18 cellular contexts compared by ENCODE assay signal in genomic region chr6:53962631-53963030, GRCh38.
DNase-seq lines count a peak whose midpoint lies in the region; ATAC-seq and TF ChIP-seq lines count a peak whose summit lies in the region.
"Had no signal": no experiment of that assay in that cellular context is flagged by ENCODE, and none has a peak within 500 bp of the region (broad histone marks: within the 10 kb centered on the region; RNA-seq: fewer than 3 reads in every experiment).

No MANE protein-coding gene starts in this region.

- no peak for ATAC-seq in HG03521 (IDR thresholded peaks at IDR 0.05; ENCODE audit: unreplicated experiment)
- ATAC-seq: PC-3 had no signal

- H3K4me3 ChIP-seq in Caco-2 (ENCODE audit: low read depth, low read length) (no peak overlapping the region), SJSA1 (no peak overlapping the region)
- H3K4me3 ChIP-seq: A549 had no signal

- BruUV-seq in Caco-2 (replicated peaks; lab: Mats Ljungman, UMichigan) = no TSS peak

- H3K27ac ChIP-seq in SJSA1 = peak overlapping the region; percentile 94
- no peak overlapping the region for H3K27ac ChIP-seq in caudate nucleus (ENCODE audit: low read depth, low read length)
- H3K27ac ChIP-seq: A549, C4-2B had no signal

- POLR2A ChIA-PET in Caco-2 (lab: Charles Lee) = no interaction called here

- CTCF ChIA-PET in Caco-2 (lab: Charles Lee) = no interaction called here

- H3K27ac Mint-ChIP-seq in Caco-2 (ENCODE audit: unreplicated experiment) (peak overlapping the region; percentile 91), HFFc6 (peak overlapping the region; percentile 71), mesothelial cell of epicardium (peak overlapping the region; percentile 98)

- H3K27me3 Mint-ChIP-seq in Caco-2 (ENCODE audit: insufficient read depth, unreplicated experiment) (no peaks in the 10 kb centered on the region), HFFc6 (ENCODE audit: insufficient read depth) (no peaks in the 10 kb centered on the region), mesothelial cell of epicardium (ENCODE audit: low read depth) (no peaks in the 10 kb centered on the region)

- H3K36me3 ChIP-seq in Caco-2 (ENCODE audit: control insufficient read depth, insufficient read depth, low read length) (no peaks in the 10 kb centered on the region), SJSA1 (no peaks in the 10 kb centered on the region)

- no peak for TF ChIP-seq CTCF in Caco-2 (IDR thresholded peaks at IDR 0.05; ENCODE audit: insufficient read depth in 1 of 2, low read depth in 1 of 2, low read length in 1 of 2, severe bottlenecking in 1 of 2, unreplicated experiment in 1 of 2)
- no peak for TF ChIP-seq CTCF in HFFc6 (IDR thresholded peaks at IDR 0.05)
- no peak for TF ChIP-seq CTCF in mesothelial cell of epicardium (IDR thresholded peaks at IDR 0.05; ENCODE audit: unreplicated experiment)

- no peak for DNase-seq in Caco-2
- DNase-seq in HFFc6 = no peak
- no peak for DNase-seq in SJSA1 (ENCODE audit: low read depth in 1 of 2, low spot score in 2 of 2)
- no peak for DNase-seq in mesothelial cell of epicardium (ENCODE audit: low spot score in 2 of 2, unreplicated experiment in 2 of 2)
- no peak for DNase-seq in caudate nucleus (lab: John Stamatoyannopoulos, UW)
- DNase-seq in mesenteric fat pad (ENCODE audit: low spot score) = no peak
- no peak for DNase-seq in NCI-H748 treated with DMSO at 0.1 percent for 48 hours (lab: John Stamatoyannopoulos, UW)
- DNase-seq: COR-L47, DMS79, Kasumi-1, NCI-H1417 treated with DMSO at 0.1 percent for 48 hours, NCI-H2029, NCI-H2227 treated with DMSO at 0.1 percent for 48 hours, NCI-H526 treated with DMSO at 0.1 percent for 48 hours had no signal

- H3K4me1 ChIP-seq in Caco-2 (peaks cover 41% of the 10 kb centered on the region), SJSA1 (replicated peaks) (peaks cover 40% of the 10 kb centered on the region)
- H3K4me1 ChIP-seq: A549 had no signal

- H3K36me3 Mint-ChIP-seq in Caco-2 (ENCODE audit: insufficient read depth, unreplicated experiment) (no peaks in the 10 kb centered on the region), HFFc6 (ENCODE audit: low read depth) (no peaks in the 10 kb centered on the region), mesothelial cell of epicardium (no peaks in the 10 kb centered on the region)

- peaks cover 12% of the 10 kb centered on the region for H3K4me1 Mint-ChIP-seq in Caco-2 (ENCODE audit: low read depth, unreplicated experiment)
- H3K4me1 Mint-ChIP-seq in HFFc6 (ENCODE audit: low read depth) = peaks cover 41% of the 10 kb centered on the region
- H3K4me1 Mint-ChIP-seq in mesothelial cell of epicardium = peaks cover 22% of the 10 kb centered on the region

- intact Hi-C loops in Caco-2 (cut with micrococcal nuclease; ENCODE audit: unreplicated experiment) = no loop called here

- no peaks in the 10 kb centered on the region for H3K27me3 ChIP-seq in Caco-2 (replicated peaks; ENCODE audit: control insufficient read depth, insufficient read depth, low read length)
- no peaks in the 10 kb centered on the region for H3K27me3 ChIP-seq in SJSA1 (replicated peaks)

- H3K9me3 ChIP-seq in Caco-2 (no peaks in the 10 kb centered on the region), SJSA1 (replicated peaks) (no peaks in the 10 kb centered on the region)
- H3K9me3 ChIP-seq: A549 had no signal

- H3K9me3 Mint-ChIP-seq in Caco-2 (ENCODE audit: unreplicated experiment) (no peaks in the 10 kb centered on the region), HFFc6 (no peaks in the 10 kb centered on the region), mesothelial cell of epicardium (no peaks in the 10 kb centered on the region)

- H3K4me3 Mint-ChIP-seq in Caco-2 (ENCODE audit: unreplicated experiment) = peak overlapping the region; percentile 60
- H3K4me3 Mint-ChIP-seq in HFFc6 = no peak overlapping the region; the same call in 1 of the 2 replicates
- H3K4me3 Mint-ChIP-seq in mesothelial cell of epicardium = no peak overlapping the region
